Comparison of ENCODE assay signal across 9 cellular contexts in the genomic region with DNA sequence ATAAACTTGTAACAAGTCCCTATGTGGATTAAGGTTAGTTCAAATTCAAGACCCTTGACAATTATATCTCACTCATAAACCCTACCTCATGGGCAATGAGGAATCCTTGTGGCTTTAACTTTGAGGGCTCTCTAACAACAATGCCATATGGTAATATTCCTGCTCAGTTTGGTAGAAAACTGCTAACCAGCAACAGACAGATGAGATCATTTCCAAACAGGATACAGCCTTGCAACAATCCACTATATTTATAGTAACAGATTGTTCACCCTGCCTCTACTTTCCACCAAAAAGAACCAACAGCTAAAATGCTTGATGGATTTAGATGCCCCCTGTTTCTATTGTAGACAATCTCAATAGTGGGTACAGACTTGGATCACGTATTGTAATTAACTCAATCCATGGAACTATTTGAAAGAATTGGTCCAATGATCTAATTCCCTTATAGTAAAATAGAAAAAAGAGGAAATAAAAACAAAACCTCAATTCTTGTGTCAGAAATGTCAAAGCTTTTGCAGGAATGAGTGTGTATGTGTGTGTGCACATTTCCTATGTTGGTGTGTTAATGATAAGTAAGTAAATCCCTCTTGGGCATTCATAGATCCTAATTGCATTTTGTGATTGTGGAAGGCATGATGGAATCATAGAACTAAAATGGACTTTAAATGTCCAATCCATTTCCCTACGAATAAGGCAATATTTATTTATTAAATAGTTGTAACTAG.
DNase-seq lines count a peak whose midpoint lies in the region; ATAC-seq and TF ChIP-seq lines count a peak whose summit lies in the region.
"Had no signal": no experiment of that assay in that cellular context is flagged by ENCODE, and none has a peak within 500 bp of the region (broad histone marks: within the 10 kb centered on the region; RNA-seq: fewer than 3 reads in every experiment).

No MANE protein-coding gene starts in this region.

- 94 to 95% methylated on average over 2 of the region's 2 CpGs for WGBS in GM23248 (ENCODE audit: low coverage in 1 of 2, low lambda C conversion rate in 2 of 2, missing lambda C conversion rate in 2 of 2), 2 experiments
- WGBS in gastroesophageal sphincter (ENCODE audit: low coverage in 1 of 2), 2 donors, result 66 to 87% methylated on average over 2 of the region's 2 CpGs
- 88% methylated on average over 2 of the region's 2 CpGs for WGBS in mammary epithelial cell (ENCODE audit: low coverage, missing lambda C conversion rate)

- dilution Hi-C loops in mammary epithelial cell (cut with HindIII; ENCODE audit: low sequenced_read_pairs), result no loop called here

- H3K27me3 ChIP-seq in GM23248 (replicated peaks; ENCODE audit: insufficient read depth) (no peaks in the 10 kb centered on the region), gastroesophageal sphincter (no peaks in the 10 kb centered on the region), breast epithelium (no peaks in the 10 kb centered on the region), mammary epithelial cell (ENCODE audit: insufficient read depth, low read length) (peaks cover 3% of the 10 kb centered on the region)

- 0 out of 2 replicates have a peak overlapping the region, but pooled peaks have one; percentile 6 for H3K27ac ChIP-seq in GM23248
- no peak overlapping the region for H3K27ac ChIP-seq in gastroesophageal sphincter
- H3K27ac ChIP-seq in breast epithelium, result no peak overlapping the region
- no peak overlapping the region for H3K27ac ChIP-seq in mammary epithelial cell (ENCODE audit: insufficient read depth, low read depth, low read length)

- TF ChIP-seq CTCF in gastroesophageal sphincter (IDR thresholded peaks at IDR 0.05), result no peak
- TF ChIP-seq CTCF in breast epithelium (IDR thresholded peaks at IDR 0.05), result no peak
- TF ChIP-seq CTCF in mammary epithelial cell (conservative IDR thresholded peaks at IDR 0.05 in 1 of 2, IDR thresholded peaks at IDR 0.05 in 1 of 2; ENCODE audit: extremely low read depth in 1 of 2, insufficient read depth in 1 of 2, low read depth in 1 of 2, low read length in 2 of 2), result no peak

- H3K4me3 ChIP-seq in GM23248 (no peak overlapping the region), gastroesophageal sphincter (no peak overlapping the region), breast epithelium (no peak overlapping the region), mammary epithelial cell (replicated peaks in 1 of 3; ENCODE audit: insufficient read depth in 1 of 3, low read depth in 2 of 3, low read length in 3 of 3) (no peak overlapping the region)

- H3K79me2 ChIP-seq in GM23248 (ENCODE audit: insufficient read depth), result no peaks in the 10 kb centered on the region
- no peaks in the 10 kb centered on the region for H3K79me2 ChIP-seq in mammary epithelial cell (ENCODE audit: insufficient read depth, low read length)

- H3K9ac ChIP-seq in GM23248, result no peak overlapping the region
- H3K9ac ChIP-seq in mammary epithelial cell (ENCODE audit: insufficient read depth, low read length), result no peak overlapping the region

- no TSS peak for BruUV-seq in mammary epithelial cell (replicated peaks; lab: Mats Ljungman, UMichigan)

- H3K9me2 ChIP-seq in GM23248 (ENCODE audit: insufficient read depth), result no peaks in the 10 kb centered on the region; the same call in 1 of the 2 replicates

- H3F3A ChIP-seq in GM23248 (ENCODE audit: insufficient read depth), result no peaks in the 10 kb centered on the region

- TF ChIP-seq EP300 in gastroesophageal sphincter (IDR thresholded peaks at IDR 0.05), result no peak

- CTCF ChIA-PET in mammary epithelial cell (lab: Charles Lee; ENCODE audit: low non-redundant PET), result no interaction called here

- peak; percentile 67 for ATAC-seq in sciatic nerve
- ATAC-seq in gastroesophageal sphincter, result no peak

- H3K9me3 ChIP-seq in GM23248 (ENCODE audit: low read depth), result no peaks in the 10 kb centered on the region
- H3K9me3 ChIP-seq in gastroesophageal sphincter, result no peaks in the 10 kb centered on the region
- no peaks in the 10 kb centered on the region for H3K9me3 ChIP-seq in breast epithelium
- no peaks in the 10 kb centered on the region for H3K9me3 ChIP-seq in mammary epithelial cell (replicated peaks; ENCODE audit: insufficient read depth, low read length)

- intact Hi-C loops in sciatic nerve (cut with DNase I), result no loop called here
- intact Hi-C loops in breast epithelium (cut with DNase I; ENCODE audit: low total_unique reads), result no loop called here
- intact Hi-C loops in mammary epithelial cell (cut with micrococcal nuclease), result no loop called here

- H3K4me2 ChIP-seq in GM23248 (ENCODE audit: unreplicated experiment) (no peak overlapping the region), mammary epithelial cell (ENCODE audit: insufficient read depth, low read depth, low read length) (no peak overlapping the region)

- H3K36me3 ChIP-seq in GM23248 (ENCODE audit: low read depth) (no peaks in the 10 kb centered on the region), gastroesophageal sphincter (peaks cover 0 to 15% of the 10 kb centered on the region in 2 donors), breast epithelium (no peaks in the 10 kb centered on the region), mammary epithelial cell (ENCODE audit: insufficient read depth, low read length) (no peaks in the 10 kb centered on the region)

- H4K20me1 ChIP-seq in GM23248 (ENCODE audit: insufficient read depth) (no peaks in the 10 kb centered on the region), mammary epithelial cell (ENCODE audit: insufficient read depth, low read length) (peaks cover 2% of the 10 kb centered on the region)

- H2AFZ ChIP-seq in GM23248, result no peak overlapping the region
- no peak overlapping the region for H2AFZ ChIP-seq in mammary epithelial cell (ENCODE audit: low read depth, low read length)

- DNase-seq in GM23248 (peak; percentile 70), NCI-H446 (lab: John Stamatoyannopoulos, UW) (peak; percentile 9 to 62), dermis microvascular lymphatic vessel endothelial cell (ENCODE audit: low read depth in 2 of 2) (peak; percentile 60 to 76), sciatic nerve (ENCODE audit: low spot score) (no peak), breast epithelium (ENCODE audit: low spot score in 2 of 2) (no peak), mammary epithelial cell (no peak)
- DNase-seq: NCI-H2081 treated with DMSO at 0.1 percent for 48 hours, T-helper 1 cell had no signal

- in situ Hi-C loops in GM23248 (cut with MboI) (no loop called here), mammary epithelial cell (cut with MboI; ENCODE audit: low sequenced_read_pairs in 2 of 2) (no loop called here)

- H3K4me1 ChIP-seq in GM23248 (ENCODE audit: insufficient read depth) (peaks cover 11% of the 10 kb centered on the region), gastroesophageal sphincter (peaks cover 0 to 9% (median 0%) of the 10 kb centered on the region in 3 donors), breast epithelium (no peaks in the 10 kb centered on the region), mammary epithelial cell (ENCODE audit: insufficient read depth, low read length) (no peaks in the 10 kb centered on the region)

- TF ChIP-seq POLR2A in gastroesophageal sphincter (IDR thresholded peaks at IDR 0.05) (no peak), breast epithelium (IDR thresholded peaks at IDR 0.05) (no peak)

Comparison
In these comparisons a context has a peak if more than half of its experiments do, and no peak if none do; other contexts are left out.
1. DNase-seq: peak in GM23248 (single experiment), NCI-H446 (2 of 2) and dermis microvascular lymphatic vessel endothelial cell (2 of 2); none in sciatic nerve (single experiment), breast epithelium (0 of 2) and mammary epithelial cell (single experiment).